9 cellular contexts compared by ENCODE assay signal in the genomic region with DNA sequence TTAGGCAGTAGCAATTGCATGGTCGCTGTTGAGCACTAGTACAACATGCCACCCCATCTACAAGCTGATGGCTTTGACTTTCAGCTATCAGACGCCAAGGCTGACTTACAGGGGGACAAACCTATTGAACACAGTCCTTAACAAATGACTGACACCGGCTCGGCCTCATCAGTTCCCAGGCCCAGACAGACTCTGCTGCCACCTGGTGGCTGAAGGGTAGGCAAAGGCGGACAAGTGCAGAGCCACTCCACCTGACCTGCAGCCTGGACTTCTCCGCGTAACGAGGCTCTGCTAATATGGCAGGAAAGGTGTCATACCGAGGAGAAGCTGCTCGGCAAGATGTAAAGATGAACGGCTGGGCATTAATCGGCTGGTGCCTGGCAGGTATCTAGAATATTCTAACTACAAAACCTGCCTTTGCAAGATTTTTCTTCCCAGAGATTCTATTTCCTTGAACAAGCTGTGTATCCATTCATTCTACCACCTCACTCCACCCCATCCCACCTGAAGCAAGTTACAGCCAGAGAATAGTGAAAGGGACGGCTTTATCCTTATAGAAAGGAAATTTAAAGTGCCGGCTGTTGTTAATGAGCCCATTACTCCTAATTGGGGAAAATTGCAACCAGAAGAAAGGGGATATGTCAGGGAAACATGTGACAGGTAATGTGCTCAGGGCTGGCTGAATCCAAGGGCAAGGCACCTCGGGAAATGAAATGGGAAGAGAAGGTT.
DNase-seq lines count a peak whose midpoint lies in the region; ATAC-seq, FAIRE-seq and TF ChIP-seq lines count a peak whose summit lies in the region.
"Had no signal": no experiment of that assay in that cellular context is flagged by ENCODE, and none has a peak within 500 bp of the region (broad histone marks: within the 10 kb centered on the region; RNA-seq: fewer than 3 reads in every experiment).

No MANE protein-coding gene starts in this region.

- no peak overlapping the region for H4K8ac ChIP-seq in H1 (ENCODE audit: extremely low read depth, insufficient read depth, low read length)

- peak; percentile 97 to 99 for TF ChIP-seq RAD21 in H1 (IDR thresholded peaks at IDR 0.05 in 1 of 2, conservative IDR thresholded peaks at IDR 0.05 in 1 of 2; ENCODE audit: low read depth in 2 of 2, low read length in 2 of 2)

- no peak for FAIRE-seq in D721Med (lab: Jason Lieb, UNC)
- peak; percentile 87 for FAIRE-seq in H1 (lab: Jason Lieb, UNC)

- no peak overlapping the region for H2BK12ac ChIP-seq in H1 (ENCODE audit: low read depth, low read length)

- CTCF ChIA-PET in HEK293T (lab: Yijun Ruan, JAX) (interaction anchor here (0.6 to 1.6 kb wide), 4 partner anchors 11 to 57 kb away, joined by 3 to 4 read pairs (median 4); no protein-coding TSS in a partner anchor), H1 (lab: Charles Lee; ENCODE audit: partially characterized antibody) (interaction anchor here (0.6 to 5.2 kb wide), 47 partner anchors 10 to 898 kb away, joined by 3 to 52 read pairs (median 4); a partner anchor contains a TSS)

- H3K9ac ChIP-seq in H1 (replicated peaks in 1 of 4; ENCODE audit: extremely low read depth in 1 of 4, low read depth in 3 of 4, low read length in 3 of 4) = no peak overlapping the region

- H3K36me3 ChIP-seq in H1 (ENCODE audit: control insufficient read depth in 2 of 4, insufficient read depth in 4 of 4, low read length in 3 of 4) = no peaks in the 10 kb centered on the region
- H3K36me3 ChIP-seq: SJSA1 had no signal

- H3K27ac ChIP-seq in H1 (ENCODE audit: low read depth, low read length) = no peak overlapping the region
- H3K27ac ChIP-seq: SJSA1 had no signal

- H3K79me1 ChIP-seq in H1 (ENCODE audit: low read depth, low read length) = no peaks in the 10 kb centered on the region

- POLR2A ChIA-PET in HEK293T (lab: Yijun Ruan, JAX) = no interaction called here
- POLR2A ChIA-PET in H1 (lab: Charles Lee; ENCODE audit: partially characterized antibody) = no interaction called here

- 38% methylated on average over 15 of the region's 15 CpGs; no CpG with 5 or more reads in 1 of the 2 experiments for WGBS in H1 (ENCODE audit: extremely low coverage in 1 of 2, insufficient coverage in 1 of 2, insufficient read length in 1 of 2, insufficient replicate concordance in 2 of 2, low coverage in 1 of 2, low lambda C conversion rate in 2 of 2, missing lambda C conversion rate in 1 of 2), 2 experiments

- no peak overlapping the region for H2BK20ac ChIP-seq in H1 (ENCODE audit: low read length)

- H3K23ac ChIP-seq in H1 (ENCODE audit: insufficient read length) = no peak overlapping the region

- H3K18ac ChIP-seq in H1 (ENCODE audit: extremely low read depth, low read length) = no peak overlapping the region

- peaks cover 0 to 2% (median 0%) of the 10 kb centered on the region in 4 experiments; a peak in 2 of 7 replicates for H3K4me1 ChIP-seq in H1 (replicated peaks in 1 of 4; ENCODE audit: control insufficient read depth in 3 of 4, insufficient read depth in 4 of 4, low read length in 3 of 4)

- no peak overlapping the region for H3K4ac ChIP-seq in H1 (replicated peaks; ENCODE audit: insufficient read length, low read depth, low read length)

- TF ChIP-seq CTCF in D721Med (IDR thresholded peaks at IDR 0.05; ENCODE audit: insufficient read depth, missing control alignments) (peak; percentile 62), H1 (IDR thresholded peaks at IDR 0.05; ENCODE audit: control extremely low read depth in 1 of 3, insufficient read depth in 1 of 3, low read depth in 1 of 3, low read length in 3 of 3) (peak; percentile 92 to 98 (median 98))

- no peak overlapping the region for H4K91ac ChIP-seq in H1 (replicated peaks; ENCODE audit: insufficient read length, low read length)

- no peak overlapping the region for H2AFZ ChIP-seq in H1 (ENCODE audit: low read length)

- H3K27me3 ChIP-seq in H1 (replicated peaks in 1 of 4; ENCODE audit: control insufficient read depth in 3 of 4, extremely low read depth in 1 of 4, insufficient read depth in 3 of 4, low read length in 3 of 4) = no peaks in the 10 kb centered on the region
- H3K27me3 ChIP-seq: SJSA1 had no signal

- H3K14ac ChIP-seq in H1 (ENCODE audit: insufficient read length) = no peak overlapping the region

- H2AK5ac ChIP-seq in H1 (ENCODE audit: low read depth, low read length) = no peak overlapping the region

- H4K20me1 ChIP-seq in H1 (replicated peaks in 1 of 2; ENCODE audit: control insufficient read depth in 1 of 2, insufficient read depth in 2 of 2, low read length in 2 of 2) = no peaks in the 10 kb centered on the region

- H3K4me3 ChIP-seq in H1 (ENCODE audit: extremely low read depth in 1 of 4, insufficient read depth in 2 of 4, low read depth in 3 of 4, low read length in 4 of 4) = no peak overlapping the region
- H3K4me3 ChIP-seq: SJSA1 had no signal

- no peaks in the 10 kb centered on the region for H3K23me2 ChIP-seq in H1 (ENCODE audit: low read depth, low read length)

- DNase-seq in D721Med (ENCODE audit: insufficient read length, low spot score) (peak; percentile 48), HEK293T (ENCODE audit: extremely low spot score) (peak; percentile 44), NCI-H2107 treated with DMSO at 0.1 percent for 48 hours (lab: John Stamatoyannopoulos, UW; ENCODE audit: unreplicated experiment) (peak; percentile 44), H1 (ENCODE audit: low read depth in 1 of 2, low spot score in 2 of 2) (peak; percentile 66 to 89), middle frontal gyrus (ENCODE audit: extremely low spot score, low spot score) (peak; percentile 58)
- DNase-seq in activated CD4-positive, alpha-beta T cell treated with anti-CD3 and anti-CD28 coated beads for 4 hours = peak; percentile 61 to 69
- peak; percentile 21 for DNase-seq in stimulated activated CD8-positive, alpha-beta memory T cell treated with anti-CD3 and anti-CD28 coated beads, Interleukin-7, amount 100 ng/mL, for 24 hours (ENCODE audit: low read depth)

- H4K5ac ChIP-seq in H1 (ENCODE audit: insufficient read length, low read depth, low read length) = no peak overlapping the region

- ATAC-seq in GM19324 (IDR thresholded peaks at IDR 0.05; ENCODE audit: low FRiP score, unreplicated experiment) = no peak

- no peak for TF ChIP-seq EP300 in H1 (IDR thresholded peaks at IDR 0.05; ENCODE audit: borderline replicate concordance in 1 of 2, low read depth in 2 of 2, low read length in 2 of 2)

- H2BK15ac ChIP-seq in H1 (ENCODE audit: low read length) = no peak overlapping the region

- H2BK120ac ChIP-seq in H1 (replicated peaks; ENCODE audit: low read depth, low read length) = no peak overlapping the region

- H3K79me2 ChIP-seq in H1 (ENCODE audit: control insufficient read depth in 1 of 2, insufficient read depth in 2 of 2, low read length in 2 of 2) = no peaks in the 10 kb centered on the region

- TF ChIP-seq POLR2A in H1 (IDR thresholded peaks at IDR 0.05; ENCODE audit: control extremely low read depth in 1 of 2, low read depth in 2 of 2, low read length in 2 of 2) = no peak

- H2BK5ac ChIP-seq in H1 (ENCODE audit: low read depth, low read length) = no peak overlapping the region

- no peak overlapping the region for H3K4me2 ChIP-seq in H1 (ENCODE audit: insufficient read depth in 1 of 2, low read depth in 2 of 2, low read length in 2 of 2)

- H3K56ac ChIP-seq in H1 (replicated peaks; ENCODE audit: insufficient read length, low read depth, low read length) = no peak overlapping the region

- H3K9me3 ChIP-seq in H1 (ENCODE audit: insufficient read depth in 2 of 2, low read depth in 1 of 2, low read length in 1 of 2) = no peaks in the 10 kb centered on the region
- H3K9me3 ChIP-seq: SJSA1 had no signal

TF ChIP-seq in HEK293T, 16 proteins besides CTCF, POLR2A, EP300 and RAD21:
- TF ChIP-seq SUZ12 (IDR thresholded peaks at IDR 0.05) (no peak), L3MBTL2 (conservative IDR thresholded peaks at IDR 0.05) (no peak), ZNF384 (IDR thresholded peaks at IDR 0.05) (no peak), SP1 (IDR thresholded peaks at IDR 0.05) (no peak), FOXK2 (IDR thresholded peaks at IDR 0.05) (no peak), FOXM1 (IDR thresholded peaks at IDR 0.05; ENCODE audit: borderline replicate concordance) (no peak)
- TF ChIP-seq, protein P1, sequence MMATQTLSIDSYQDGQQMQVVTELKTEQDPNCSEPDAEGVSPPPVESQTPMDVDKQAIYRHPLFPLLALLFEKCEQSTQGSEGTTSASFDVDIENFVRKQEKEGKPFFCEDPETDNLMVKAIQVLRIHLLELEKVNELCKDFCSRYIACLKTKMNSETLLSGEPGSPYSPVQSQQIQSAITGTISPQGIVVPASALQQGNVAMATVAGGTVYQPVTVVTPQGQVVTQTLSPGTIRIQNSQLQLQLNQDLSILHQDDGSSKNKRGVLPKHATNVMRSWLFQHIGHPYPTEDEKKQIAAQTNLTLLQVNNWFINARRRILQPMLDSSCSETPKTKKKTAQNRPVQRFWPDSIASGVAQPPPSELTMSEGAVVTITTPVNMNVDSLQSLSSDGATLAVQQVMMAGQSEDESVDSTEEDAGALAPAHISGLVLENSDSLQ (IDR thresholded peaks at IDR 0.05) = peak; percentile 80

TF ChIP-seq in H1, 55 proteins besides CTCF, POLR2A, EP300 and RAD21 (continues in another document):
- TF ChIP-seq, protein P2, sequence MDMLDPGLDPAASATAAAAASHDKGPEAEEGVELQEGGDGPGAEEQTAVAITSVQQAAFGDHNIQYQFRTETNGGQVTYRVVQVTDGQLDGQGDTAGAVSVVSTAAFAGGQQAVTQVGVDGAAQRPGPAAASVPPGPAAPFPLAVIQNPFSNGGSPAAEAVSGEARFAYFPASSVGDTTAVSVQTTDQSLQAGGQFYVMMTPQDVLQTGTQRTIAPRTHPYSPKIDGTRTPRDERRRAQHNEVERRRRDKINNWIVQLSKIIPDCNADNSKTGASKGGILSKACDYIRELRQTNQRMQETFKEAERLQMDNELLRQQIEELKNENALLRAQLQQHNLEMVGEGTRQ (IDR thresholded peaks at IDR 0.05; ENCODE audit: low read length) = peak; percentile 20; the same call in 1 of the 2 replicates
- TF ChIP-seq CHD2 (IDR thresholded peaks at IDR 0.05; ENCODE audit: low read length) = no peak
- TF ChIP-seq, protein P3, sequence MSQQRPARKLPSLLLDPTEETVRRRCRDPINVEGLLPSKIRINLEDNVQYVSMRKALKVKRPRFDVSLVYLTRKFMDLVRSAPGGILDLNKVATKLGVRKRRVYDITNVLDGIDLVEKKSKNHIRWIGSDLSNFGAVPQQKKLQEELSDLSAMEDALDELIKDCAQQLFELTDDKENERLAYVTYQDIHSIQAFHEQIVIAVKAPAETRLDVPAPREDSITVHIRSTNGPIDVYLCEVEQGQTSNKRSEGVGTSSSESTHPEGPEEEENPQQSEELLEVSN (IDR thresholded peaks at IDR 0.05) = peak; percentile 61
- no peak for TF ChIP-seq RXRA (IDR thresholded peaks at IDR 0.05; ENCODE audit: insufficient read depth, low read depth, low read length)
- TF ChIP-seq CREB1 (IDR thresholded peaks at IDR 0.05) = peak; percentile 38; the same call in 1 of the 2 replicates
- peak; percentile 59; the same call in 1 of the 2 replicates for TF ChIP-seq TCF12 (IDR thresholded peaks at IDR 0.05; ENCODE audit: low read depth, low read length)
- peak; percentile 30; the same call in 1 of the 2 replicates for TF ChIP-seq GABPA (IDR thresholded peaks at IDR 0.05; ENCODE audit: borderline replicate concordance, insufficient read depth, low read length)
- TF ChIP-seq YY1 (IDR thresholded peaks at IDR 0.05; ENCODE audit: low read depth, low read length) = peak; percentile 65

Comparison
In these comparisons a context has a peak if more than half of its experiments do, and no peak if none do; other contexts are left out.
1. DNase-seq: peak in every context shown above with its lines; median percentile 78 in H1; 65 in activated CD4-positive, alpha-beta T cell treated with anti-CD3 and anti-CD28 coated beads for 4 hours; 58 in middle frontal gyrus; 48 in D721Med; 44 in HEK293T; 44 in NCI-H2107 treated with DMSO at 0.1 percent for 48 hours; 21 in stimulated activated CD8-positive, alpha-beta memory T cell treated with anti-CD3 and anti-CD28 coated beads, Interleukin-7, amount 100 ng/mL, for 24 hours.